In genomic region chr1:33137800-33138199, GRCh38 we compare ENCODE assay signal across 9 cellular contexts. TPM values are rescaled to one million over a fixed set of nuclear protein-coding genes. Genes with fewer than 3 reads are reported as not detected.
DNase-seq lines count a peak whose midpoint lies in the region; ATAC-seq, FAIRE-seq and TF ChIP-seq lines count a peak whose summit lies in the region.
"Had no signal": no experiment of that assay in that cellular context is flagged by ENCODE, and none has a peak within 500 bp of the region (broad histone marks: within the 10 kb centered on the region; RNA-seq: fewer than 3 reads in every experiment).

No MANE protein-coding gene starts in this region.

- no peaks in the 10 kb centered on the region for H3F3A ChIP-seq in GM23338 (replicated peaks; ENCODE audit: low read depth)

- TF ChIP-seq CTCF in GM23338 (conservative IDR thresholded peaks at IDR 0.05; ENCODE audit: low read depth in 2 of 2) = peak; percentile 70 to 93
- peak; percentile 34 for TF ChIP-seq CTCF in RWPE2 (IDR thresholded peaks at IDR 0.05; ENCODE audit: poor library complexity, severe bottlenecking)
- TF ChIP-seq CTCF in chondrocyte (IDR thresholded peaks at IDR 0.05) = peak; percentile 77
- TF ChIP-seq CTCF in mesothelial cell of epicardium (IDR thresholded peaks at IDR 0.05; ENCODE audit: unreplicated experiment) = peak; percentile 62

- DNase-seq in GM23338 (ENCODE audit: low spot score) = peak; percentile 91
- no peak for DNase-seq in RWPE2 (ENCODE audit: low spot score)
- no peak for DNase-seq in chondrocyte (ENCODE audit: low spot score)
- DNase-seq in mesothelial cell of epicardium (ENCODE audit: low spot score in 2 of 2, unreplicated experiment in 2 of 2) = peak; percentile 60 to 61
- DNase-seq in GM19239 (ENCODE audit: insufficient read length, low spot score) = no peak

- FAIRE-seq in GM19239 (lab: Jason Lieb, UNC) = no peak

- no peaks in the 10 kb centered on the region; the same call in 2 of the 3 replicates for H3K36me3 Mint-ChIP-seq in GM23338 (ENCODE audit: low read depth)
- peaks cover 2% of the 10 kb centered on the region for H3K36me3 Mint-ChIP-seq in chondrocyte (ENCODE audit: low read depth)
- H3K36me3 Mint-ChIP-seq in mesothelial cell of epicardium = no peaks in the 10 kb centered on the region

- no peaks in the 10 kb centered on the region for H4K20me1 ChIP-seq in GM23338 (replicated peaks; ENCODE audit: insufficient read depth)

- no peak overlapping the region for H2AFZ ChIP-seq in GM23338

- H3K4me1 Mint-ChIP-seq in GM23338 (peaks cover 40% of the 10 kb centered on the region), chondrocyte (ENCODE audit: low read depth) (peaks cover 8% of the 10 kb centered on the region), mesothelial cell of epicardium (peaks cover 6% of the 10 kb centered on the region)

- H3K4me3 ChIP-seq in GM23338 = no peak overlapping the region
- no peak overlapping the region for H3K4me3 ChIP-seq in RWPE2 (ENCODE audit: severe bottlenecking)
- H3K4me3 ChIP-seq: mucosa of descending colon had no signal

- no peaks in the 10 kb centered on the region for H3K9me2 ChIP-seq in GM23338 (ENCODE audit: insufficient read depth)

- H3K4me2 ChIP-seq in GM23338 = peak overlapping the region; percentile 55; the same call in 1 of the 2 replicates

- H3K27ac Mint-ChIP-seq in GM23338 (no peak overlapping the region), chondrocyte (ENCODE audit: unreplicated experiment) (no peak overlapping the region), mesothelial cell of epicardium (no peak overlapping the region)

- H3K27me3 ChIP-seq in GM23338 (ENCODE audit: insufficient read depth) (no peaks in the 10 kb centered on the region), RWPE2 (ENCODE audit: insufficient read depth, poor library complexity, severe bottlenecking) (no peaks in the 10 kb centered on the region)

- H3K4me1 ChIP-seq in GM23338 (ENCODE audit: insufficient read depth) = peaks cover 48% of the 10 kb centered on the region
- no peaks in the 10 kb centered on the region for H3K4me1 ChIP-seq in RWPE2 (ENCODE audit: insufficient read depth, poor library complexity, severe bottlenecking)

- no peaks in the 10 kb centered on the region for H3K9me3 ChIP-seq in RWPE2 (ENCODE audit: severe bottlenecking)
- H3K9me3 ChIP-seq: mucosa of descending colon had no signal

- ATAC-seq in GM23338 (peak; percentile 86), RWPE2 (ENCODE audit: low read depth) (no peak), GM19351 (IDR thresholded peaks at IDR 0.05; ENCODE audit: unreplicated experiment) (no peak), HG03095 (IDR thresholded peaks at IDR 0.05; ENCODE audit: unreplicated experiment) (no peak), HG02759 (IDR thresholded peaks at IDR 0.05; ENCODE audit: unreplicated experiment) (no peak)
- ATAC-seq: mucosa of descending colon had no signal

- H3K79me2 ChIP-seq in GM23338 (replicated peaks; ENCODE audit: insufficient read depth) = no peaks in the 10 kb centered on the region

- H3K4me3 Mint-ChIP-seq in GM23338 = no peak overlapping the region
- no peak overlapping the region for H3K4me3 Mint-ChIP-seq in chondrocyte (ENCODE audit: unreplicated experiment)
- H3K4me3 Mint-ChIP-seq in mesothelial cell of epicardium = no peak overlapping the region

- no peak overlapping the region for H3K27ac ChIP-seq in GM23338 (ENCODE audit: low read depth)
- no peak overlapping the region for H3K27ac ChIP-seq in RWPE2 (ENCODE audit: poor library complexity, severe bottlenecking)

- peaks cover 9% of the 10 kb centered on the region for H3K27me3 Mint-ChIP-seq in GM23338 (ENCODE audit: insufficient read depth, low read depth, poor library complexity)
- no peaks in the 10 kb centered on the region for H3K27me3 Mint-ChIP-seq in chondrocyte (ENCODE audit: low read depth)
- no peaks in the 10 kb centered on the region for H3K27me3 Mint-ChIP-seq in mesothelial cell of epicardium (ENCODE audit: low read depth)

- H3K36me3 ChIP-seq in GM23338 (ENCODE audit: insufficient read depth) (no peaks in the 10 kb centered on the region), RWPE2 (ENCODE audit: low read depth) (no peaks in the 10 kb centered on the region)

- H3K9me3 Mint-ChIP-seq in GM23338 = no peaks in the 10 kb centered on the region
- H3K9me3 Mint-ChIP-seq in chondrocyte (ENCODE audit: low read depth) = no peaks in the 10 kb centered on the region
- H3K9me3 Mint-ChIP-seq in mesothelial cell of epicardium = no peaks in the 10 kb centered on the region

TF ChIP-seq in GM23338, 12 proteins besides CTCF, POLR2A, EP300 and RAD21:
- TF ChIP-seq NANOG (IDR thresholded peaks at IDR 0.05; ENCODE audit: borderline replicate concordance) (no peak), EZH2 (IDR thresholded peaks at IDR 0.05; ENCODE audit: low read depth, unreplicated experiment) (no peak), CREB1 (CRISPR knock-in tag; IDR thresholded peaks at IDR 0.05; ENCODE audit: low read depth) (no peak), ZNF331 (CRISPR knock-in tag; IDR thresholded peaks at IDR 0.05; ENCODE audit: low read depth) (no peak), STAT1 (IDR thresholded peaks at IDR 0.05; ENCODE audit: unreplicated experiment) (no peak), ZNF114 (CRISPR knock-in tag; IDR thresholded peaks at IDR 0.05) (no peak), REST (IDR thresholded peaks at IDR 0.05; ENCODE audit: unreplicated experiment) (no peak), POLR2AphosphoS5 (IDR thresholded peaks at IDR 0.05; ENCODE audit: low read depth) (no peak), ETS1 (IDR thresholded peaks at IDR 0.05) (no peak), JUNB (IDR thresholded peaks at IDR 0.05; ENCODE audit: unreplicated experiment) (no peak)

RNA-seq across cellular contexts. Expression of gene TRIM62, which starts 44.0 kb away (rescaled TPM):
- total RNA-seq in GM23338 (2014; rRNA removed; shearing (Covaris generic)) = 16.1 and 18.9 TPM in 2 replicates
- polyA plus RNA-seq in GM23338 (2016; fragmentation: Nextera tagmentation; extraction: Ambion mirVana) = 2.7 and 2.9 TPM in 2 replicates
- total RNA-seq in chondrocyte = 17.3 to 35.1 TPM (median 17.7 TPM) in 3 replicates
- total RNA-seq in mesothelial cell of epicardium = 13.6 to 14.7 TPM (median 13.9 TPM) in 3 replicates

RNA-seq across cellular contexts. Expression of gene AZIN2, which starts 56.8 kb away (rescaled TPM):
- 1.2 and 1.4 TPM in 2 replicates for total RNA-seq in GM23338 (2014; rRNA removed; shearing (Covaris generic))
- 0.28 and 0.37 TPM in 2 replicates for polyA plus RNA-seq in GM23338 (2016; fragmentation: Nextera tagmentation; extraction: Ambion mirVana)
- total RNA-seq in chondrocyte (3.5 to 12.4 TPM (median 5.8 TPM) in 3 replicates), mesothelial cell of epicardium (9.6 to 15.1 TPM (median 14.4 TPM) in 3 replicates)

Comparison
In these comparisons a context has a peak if more than half of its experiments do, and no peak if none do; other contexts are left out.
1. DNase-seq: peak in GM23338 (single experiment) and mesothelial cell of epicardium (2 of 2); none in RWPE2 (single experiment), chondrocyte (single experiment) and GM19239 (single experiment).
2. Peak in every context shown above with its lines, with median percentiles within 50 percentile points of each other: CTCF ChIP-seq.